14 cellular contexts compared by ENCODE assay signal in genomic region chr10:62044569-62044968, GRCh38.
DNase-seq lines count a peak whose midpoint lies in the region; ATAC-seq and TF ChIP-seq lines count a peak whose summit lies in the region.
"Had no signal": no experiment of that assay in that cellular context is flagged by ENCODE, and none has a peak within 500 bp of the region (broad histone marks: within the 10 kb centered on the region; RNA-seq: fewer than 3 reads in every experiment).

No MANE protein-coding gene starts in this region.

- intact Hi-C loops in left ventricle myocardium inferior (cut with micrococcal nuclease) (no loop called here), Right ventricle myocardium superior (cut with DNase I) (no loop called here)

- H3K27ac ChIP-seq in left ventricle myocardium inferior (replicated peaks), result peak overlapping the region; percentile 94
- peak overlapping the region; percentile 95 for H3K27ac ChIP-seq in hepatocyte
- H3K27ac ChIP-seq in tibial nerve, result peak overlapping the region in 3 of 4 donors; percentile 58 to 99 (median 98)
- H3K27ac ChIP-seq: KMS-11, neutrophil had no signal

- H4K20me1 ChIP-seq in hepatocyte (ENCODE audit: insufficient read depth, poor library complexity, severe bottlenecking), result no peaks in the 10 kb centered on the region

- H3K9me2 ChIP-seq in hepatocyte (replicated peaks; ENCODE audit: insufficient read depth), result no peaks in the 10 kb centered on the region

- no peaks in the 10 kb centered on the region for H3K27me3 ChIP-seq in left ventricle myocardium inferior (ENCODE audit: low read depth)
- no peaks in the 10 kb centered on the region for H3K27me3 ChIP-seq in hepatocyte
- no peaks in the 10 kb centered on the region for H3K27me3 ChIP-seq in tibial nerve
- H3K27me3 ChIP-seq: neutrophil had no signal

- H3K27me3 Mint-ChIP-seq in T-cell, result no peaks in the 10 kb centered on the region

- H3K4me1 Mint-ChIP-seq in T-cell, result peaks cover 93 to 98% (median 96%) of the 10 kb centered on the region in 3 donors

- no peaks in the 10 kb centered on the region for H3K9me3 Mint-ChIP-seq in T-cell
- H3K9me3 Mint-ChIP-seq: CD8-positive, alpha-beta T cell had no signal

- H3K79me2 ChIP-seq in hepatocyte, result peaks cover 65% of the 10 kb centered on the region

- no peak for TF ChIP-seq EP300 in tibial nerve (IDR thresholded peaks at IDR 0.05)

- peak overlapping the region; percentile 99 to 100 for H3K27ac Mint-ChIP-seq in T-cell

- no peak overlapping the region for H3K4me3 ChIP-seq in left ventricle myocardium inferior
- no peak overlapping the region for H3K4me3 ChIP-seq in hepatocyte
- H3K4me3 ChIP-seq in tibial nerve, result no peak overlapping the region

- H3K4me2 ChIP-seq in hepatocyte, result no peak overlapping the region
- H3K4me2 ChIP-seq: KMS-11 had no signal

- peaks cover 61% of the 10 kb centered on the region for H3K4me1 ChIP-seq in left ventricle myocardium inferior
- peaks cover 69% of the 10 kb centered on the region for H3K4me1 ChIP-seq in hepatocyte (ENCODE audit: insufficient read depth)
- peaks cover 0 to 68% (median 43%) of the 10 kb centered on the region in 4 donors for H3K4me1 ChIP-seq in tibial nerve

- H3K9me3 ChIP-seq in left ventricle myocardium inferior (replicated peaks) (no peaks in the 10 kb centered on the region), hepatocyte (ENCODE audit: low read depth) (no peaks in the 10 kb centered on the region), tibial nerve (no peaks in the 10 kb centered on the region)
- H3K9me3 ChIP-seq: neutrophil had no signal

- CTCF ChIA-PET in T-cell (lab: Charles Lee), result interaction anchor here (0.7 to 11.2 kb wide), 2 partner anchors 142 to 202 kb away, joined by 3 to 200 read pairs; no protein-coding TSS in a partner anchor

- TF ChIP-seq CTCF in left ventricle myocardium inferior (IDR thresholded peaks at IDR 0.05; ENCODE audit: borderline replicate concordance), result peak; percentile 15
- no peak for TF ChIP-seq CTCF in hepatocyte (IDR thresholded peaks at IDR 0.05; ENCODE audit: poor library complexity)
- TF ChIP-seq CTCF in tibial nerve (IDR thresholded peaks at IDR 0.05), result no peak

- peak overlapping the region; percentile 5 to 90 (median 32) for H3K4me3 Mint-ChIP-seq in T-cell
- H3K4me3 Mint-ChIP-seq: CD8-positive, alpha-beta T cell had no signal

- H3K36me3 ChIP-seq in left ventricle myocardium inferior (no peaks in the 10 kb centered on the region), hepatocyte (replicated peaks; ENCODE audit: insufficient read depth, low read depth) (no peaks in the 10 kb centered on the region), tibial nerve (no peaks in the 10 kb centered on the region)
- H3K36me3 ChIP-seq: neutrophil had no signal

- ATAC-seq in Right ventricle myocardium superior (ENCODE audit: poor library complexity) (no peak), T-cell (replicated peaks in 1 of 4) (no peak)
- ATAC-seq: CD8-positive, alpha-beta T cell; HCT116 had no signal

- in situ Hi-C loops in KBM-7 (cut with MboI; ENCODE audit: low pct_unique_long_range_greater_than_20kb, low sequenced_read_pairs), result no loop called here

- H3K36me3 Mint-ChIP-seq in T-cell, result peaks cover 14% of the 10 kb centered on the region

- no peak for TF ChIP-seq POLR2A in tibial nerve (IDR thresholded peaks at IDR 0.05)

- DNase-seq in left ventricle myocardium inferior (no peak), Right ventricle myocardium superior (no peak), T-cell (no peak), hepatocyte (ENCODE audit: low spot score) (no peak), tibial nerve (ENCODE audit: low spot score in 2 of 2) (no peak), NCI-H146 (lab: John Stamatoyannopoulos, UW) (no peak), DMS53 treated with DMSO at 0.1 percent for 48 hours (lab: John Stamatoyannopoulos, UW; ENCODE audit: unreplicated experiment) (no peak), KBM-7 (no peak)
- DNase-seq: CD8-positive, alpha-beta T cell; erythroblast; NCI-H345 had no signal

- POLR2A ChIA-PET in T-cell (lab: Charles Lee), result interaction anchor here in 1 of 2 donors (0.7 kb wide), 1 partner anchor 191 kb away, joined by 6 read pairs; no protein-coding TSS in a partner anchor

- no peak overlapping the region for H2AFZ ChIP-seq in hepatocyte

- WGBS in hepatocyte (ENCODE audit: low lambda C conversion rate, missing lambda C conversion rate), result 90% methylated on average over 5 of the region's 5 CpGs
- WGBS in tibial nerve, 2 donors, result 86 to 89% methylated on average over 5 of the region's 5 CpGs
